In genomic region chr15:62850791-62851291, GRCh38 we compare ENCODE assay signal across 11 cellular contexts.
A peak's percentile ranks its signal among the peaks of the same experiment; 100 is the strongest.
DNase-seq lines count a peak whose midpoint lies in the region; TF ChIP-seq lines count a peak whose summit lies in the region.
"Had no signal": no experiment of that assay in that cellular context is flagged by ENCODE, and none has a peak within 500 bp of the region (broad histone marks: within the 10 kb centered on the region; RNA-seq: fewer than 3 reads in every experiment).

No MANE protein-coding gene starts in this region.

- H3K27ac ChIP-seq in iPS-20b (ENCODE audit: low read length) (peak overlapping the region; percentile 92), Karpas-422 (ENCODE audit: low read length) (no peak overlapping the region)

- peak overlapping the region; percentile 65 for H3K9ac ChIP-seq in iPS-20b (ENCODE audit: low read depth, low read length)
- H3K9ac ChIP-seq in Karpas-422 (ENCODE audit: low read length) = no peak overlapping the region

- H3K27me3 Mint-ChIP-seq in HFFc6 (ENCODE audit: insufficient read depth) (no peaks in the 10 kb centered on the region; the same call in none of the 2 replicates), type B pancreatic cell (no peaks in the 10 kb centered on the region)

- H3K36me3 ChIP-seq in iPS-20b (ENCODE audit: insufficient read depth, low read depth, low read length) (no peaks in the 10 kb centered on the region), Karpas-422 (ENCODE audit: insufficient read depth, low read length) (no peaks in the 10 kb centered on the region)

- H3K9me2 ChIP-seq in Karpas-422 (replicated peaks; ENCODE audit: insufficient read depth, low read length) = no peaks in the 10 kb centered on the region

- TF ChIP-seq CTCF in HFFc6 (IDR thresholded peaks at IDR 0.05) (no peak), type B pancreatic cell (conservative IDR thresholded peaks at IDR 0.05) (no peak)

- H3K9me3 ChIP-seq in iPS-20b (ENCODE audit: insufficient read depth, low read depth, low read length) (peaks cover 4% of the 10 kb centered on the region; the same call in 1 of the 2 replicates), Karpas-422 (ENCODE audit: low read length) (no peaks in the 10 kb centered on the region)

- no peaks in the 10 kb centered on the region for H3K27me3 ChIP-seq in iPS-20b (ENCODE audit: insufficient read depth, low read length)
- H3K27me3 ChIP-seq in Karpas-422 (ENCODE audit: low read length) = no peaks in the 10 kb centered on the region

- H3K4me1 Mint-ChIP-seq in HFFc6 (ENCODE audit: low read depth) (peaks cover 74% of the 10 kb centered on the region), type B pancreatic cell (ENCODE audit: unreplicated experiment) (peaks cover 34% of the 10 kb centered on the region)
- H3K4me1 Mint-ChIP-seq: memory B cell had no signal

- no peaks in the 10 kb centered on the region for H3K79me2 ChIP-seq in Karpas-422 (ENCODE audit: low read length)

- H3K36me3 Mint-ChIP-seq in HFFc6 (ENCODE audit: low read depth) (no peaks in the 10 kb centered on the region), type B pancreatic cell (no peaks in the 10 kb centered on the region)

- H3K9me3 Mint-ChIP-seq in HFFc6 (no peaks in the 10 kb centered on the region), type B pancreatic cell (no peaks in the 10 kb centered on the region)
- H3K9me3 Mint-ChIP-seq: activated T-cell treated with anti-CD3 and anti-CD28 coated beads, Interleukin-2, amount 50 U/mL, for 72 hours; memory B cell had no signal

- peak; percentile 46 for DNase-seq in HFFc6
- peak; percentile 83 for DNase-seq in amniotic epithelial cell (ENCODE audit: low read depth)
- no peak for DNase-seq in type B pancreatic cell (ENCODE audit: extremely low spot score, unreplicated experiment)
- DNase-seq in Karpas-422 = no peak
- DNase-seq in HPDE6-E6E7 (ENCODE audit: extremely low spot score) = no peak
- DNase-seq in NCI-H2107 (lab: John Stamatoyannopoulos, UW) = no peak
- DNase-seq: activated T-cell treated with anti-CD3 and anti-CD28 coated beads, Interleukin-2, amount 50 U/mL, for 72 hours; effector CD4-positive, alpha-beta T cell; NCI-H2081 had no signal

- H3K4me3 Mint-ChIP-seq in HFFc6 (peak overlapping the region; percentile 76), type B pancreatic cell (peak overlapping the region; percentile 67)
- H3K4me3 Mint-ChIP-seq: activated T-cell treated with anti-CD3 and anti-CD28 coated beads, Interleukin-2, amount 50 U/mL, for 72 hours; memory B cell had no signal

- peaks cover 35% of the 10 kb centered on the region for H3K4me1 ChIP-seq in iPS-20b (ENCODE audit: insufficient read depth, low read length)
- no peaks in the 10 kb centered on the region for H3K4me1 ChIP-seq in Karpas-422 (ENCODE audit: low read length)

- H3K4me2 ChIP-seq in Karpas-422 (ENCODE audit: low read depth, low read length, poor library complexity, severe bottlenecking) = no peak overlapping the region

- H3K27ac Mint-ChIP-seq in HFFc6 = peak overlapping the region; percentile 85
- peak overlapping the region; percentile 87 for H3K27ac Mint-ChIP-seq in type B pancreatic cell
- H3K27ac Mint-ChIP-seq: activated T-cell treated with anti-CD3 and anti-CD28 coated beads, Interleukin-2, amount 50 U/mL, for 72 hours; memory B cell had no signal

- H2AFZ ChIP-seq in Karpas-422 (ENCODE audit: low read length) = no peak overlapping the region

- no peaks in the 10 kb centered on the region for H4K20me1 ChIP-seq in Karpas-422 (ENCODE audit: insufficient read depth, low read depth, low read length)

- H3K4me3 ChIP-seq in iPS-20b (ENCODE audit: low read length) (peak overlapping the region; percentile 46; the same call in 1 of the 2 replicates), Karpas-422 (ENCODE audit: low read length) (no peak overlapping the region)

Comparison
In these comparisons a context has a peak if more than half of its experiments do, and no peak if none do; other contexts are left out.
1. DNase-seq: peak in HFFc6 (single experiment) and amniotic epithelial cell (single experiment); none in type B pancreatic cell (single experiment), Karpas-422 (single experiment), HPDE6-E6E7 (single experiment) and NCI-H2107 (single experiment).